In the genomic region with DNA sequence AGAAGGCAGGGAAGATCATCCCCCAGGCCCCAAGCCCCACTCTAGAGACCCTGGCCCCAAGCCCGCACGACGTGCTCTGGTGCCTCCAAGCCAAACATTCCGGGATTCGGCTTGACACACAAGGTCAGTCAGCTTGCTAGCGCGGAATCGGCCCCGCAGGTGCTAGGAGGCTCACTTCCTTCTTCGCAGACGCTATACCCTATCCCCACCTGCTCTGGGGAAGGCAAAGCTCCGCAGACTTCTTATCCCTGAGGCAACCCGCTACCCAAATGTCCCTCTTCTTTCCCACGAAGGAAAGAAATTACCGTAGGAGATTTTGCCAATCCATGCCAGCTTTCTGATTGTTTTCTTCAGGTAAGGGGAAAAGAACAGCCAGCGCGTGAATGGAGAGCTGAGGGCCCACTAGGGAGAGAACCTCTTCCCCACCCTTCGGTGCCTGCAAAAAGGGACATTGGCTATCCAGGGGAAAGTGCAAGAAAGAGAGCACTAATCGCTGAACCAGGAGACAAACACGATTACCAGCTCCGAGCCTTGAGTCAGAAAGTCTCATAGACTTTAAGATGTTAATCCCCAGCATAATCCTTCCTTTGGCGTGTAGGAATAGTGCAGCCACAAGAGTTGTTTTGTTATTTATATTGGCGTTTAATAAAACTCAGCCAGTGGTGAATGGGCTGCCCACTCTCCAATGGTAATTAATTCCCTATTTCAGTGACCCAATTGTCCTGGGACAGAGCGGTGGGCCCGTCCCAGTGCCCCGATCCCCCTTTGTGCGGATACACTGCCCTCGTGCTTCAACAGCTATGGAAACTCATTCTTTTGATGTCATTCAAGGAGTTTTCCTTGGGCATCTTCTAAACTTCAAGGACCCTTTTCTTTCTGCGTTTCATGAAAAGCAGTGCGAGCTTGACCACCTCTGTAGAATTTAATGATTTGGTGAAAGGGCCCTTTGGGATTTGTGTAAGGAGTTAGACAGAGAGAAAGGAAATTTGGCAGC, we compare ENCODE assay signal across 12 cellular contexts. TPM values are rescaled to one million over a fixed set of nuclear protein-coding genes. Genes with fewer than 3 reads are reported as not detected.
DNase-seq lines count a peak whose midpoint lies in the region; ATAC-seq and TF ChIP-seq lines count a peak whose summit lies in the region.
"Had no signal": no experiment of that assay in that cellular context is flagged by ENCODE, and none has a peak within 500 bp of the region (broad histone marks: within the 10 kb centered on the region; RNA-seq: fewer than 3 reads in every experiment).

No MANE protein-coding gene starts in this region.

- ATAC-seq in activated CD4-positive, alpha-beta T cell treated with anti-CD3 and anti-CD28 coated beads for 36 hours = no peak
- ATAC-seq: HCT116 had no signal

- H3K27me3 Mint-ChIP-seq in activated CD4-positive, alpha-beta T cell treated with anti-CD3 and anti-CD28 coated beads for 36 hours = peaks cover 67% of the 10 kb centered on the region
- H3K27me3 Mint-ChIP-seq in endodermal cell (ENCODE audit: insufficient read depth) = peaks cover 92% of the 10 kb centered on the region

- peaks cover 99% of the 10 kb centered on the region for H3K27me3 ChIP-seq in HUES48 (ENCODE audit: control insufficient read depth, insufficient read depth, low read length)
- peaks cover 97% of the 10 kb centered on the region for H3K27me3 ChIP-seq in endodermal cell (ENCODE audit: control insufficient read depth, insufficient read depth, low read length, poor library complexity, severe bottlenecking)

- H3K9me3 Mint-ChIP-seq in activated CD4-positive, alpha-beta T cell treated with anti-CD3 and anti-CD28 coated beads for 36 hours (ENCODE audit: low read depth) = no peaks in the 10 kb centered on the region
- H3K9me3 Mint-ChIP-seq in endodermal cell = no peaks in the 10 kb centered on the region
- H3K9me3 Mint-ChIP-seq: dendritic cell treated with granulocyte-macrophage colony-stimulating factor and Interleukin-4, amounts not matched to agents 40 ng/mL and 50 ng/mL, for 4 days had no signal

- peaks cover 38% of the 10 kb centered on the region for H3K4me1 Mint-ChIP-seq in activated CD4-positive, alpha-beta T cell treated with anti-CD3 and anti-CD28 coated beads for 36 hours
- peaks cover 30% of the 10 kb centered on the region for H3K4me1 Mint-ChIP-seq in endodermal cell

- H3K9me3 ChIP-seq in HUES48 (ENCODE audit: control insufficient read depth, insufficient read depth, low read length) (no peaks in the 10 kb centered on the region), endodermal cell (ENCODE audit: control insufficient read depth, low read length) (no peaks in the 10 kb centered on the region)

- H3K4me1 ChIP-seq in HUES48 (ENCODE audit: control insufficient read depth, insufficient read depth, low read length) (peaks cover 33% of the 10 kb centered on the region), endodermal cell (ENCODE audit: control insufficient read depth, insufficient read depth, low read length) (no peaks in the 10 kb centered on the region)
- H3K4me1 ChIP-seq: parathyroid adenoma had no signal

- peak; percentile 13 for DNase-seq in activated CD4-positive, alpha-beta T cell treated with anti-CD3 and anti-CD28 coated beads for 36 hours
- no peak for DNase-seq in activated CD4-positive, alpha-beta T cell treated with anti-CD3 and anti-CD28 coated beads, Interleukin-2, amount 50 U/mL, for 1 hour
- DNase-seq in endodermal cell (peak; percentile 74), retinal pigment epithelial cell (ENCODE audit: low read depth) (peak; percentile 78), 8988T (no peak), AG20443 (ENCODE audit: low spot score) (no peak), CD1c-positive myeloid dendritic cell (ENCODE audit: extremely low spot score) (no peak)

- POLR2A ChIA-PET in activated CD4-positive, alpha-beta T cell treated with anti-CD3 and anti-CD28 coated beads for 36 hours (lab: Charles Lee) = interaction anchor here (0.6 to 1.8 kb wide), 2 partner anchors 11 to 19 kb away, joined by 3 to 5 read pairs; no protein-coding TSS in a partner anchor

- peak overlapping the region; percentile 53 for H3K4me3 ChIP-seq in HUES48 (ENCODE audit: low read depth, low read length)
- peak overlapping the region; percentile 64 for H3K4me3 ChIP-seq in endodermal cell (ENCODE audit: low read length)
- no peak overlapping the region for H3K4me3 ChIP-seq in retinal pigment epithelial cell (ENCODE audit: low read length)

- H3K36me3 Mint-ChIP-seq in activated CD4-positive, alpha-beta T cell treated with anti-CD3 and anti-CD28 coated beads for 36 hours (ENCODE audit: low read depth) = no peaks in the 10 kb centered on the region
- H3K36me3 Mint-ChIP-seq in endodermal cell (ENCODE audit: low read depth) = no peaks in the 10 kb centered on the region

- H3K27ac ChIP-seq in HUES48 (ENCODE audit: low read depth, low read length) = no peak overlapping the region
- H3K27ac ChIP-seq in endodermal cell (ENCODE audit: low read depth, low read length) = no peak overlapping the region
- H3K27ac ChIP-seq: parathyroid adenoma had no signal

- TF ChIP-seq CTCF in endodermal cell (conservative IDR thresholded peaks at IDR 0.05) (no peak), retinal pigment epithelial cell (conservative IDR thresholded peaks at IDR 0.05; ENCODE audit: low read depth, low read length) (no peak)

- no peak overlapping the region for H3K27ac Mint-ChIP-seq in activated CD4-positive, alpha-beta T cell treated with anti-CD3 and anti-CD28 coated beads for 36 hours
- no peak overlapping the region for H3K27ac Mint-ChIP-seq in endodermal cell
- H3K27ac Mint-ChIP-seq: dendritic cell treated with granulocyte-macrophage colony-stimulating factor and Interleukin-4, amounts not matched to agents 40 ng/mL and 50 ng/mL, for 4 days had no signal

- WGBS in endodermal cell (ENCODE audit: insufficient coverage in 1 of 2, insufficient read length in 1 of 2), 2 experiments = 1 to 3% methylated on average over 12 to 30 of the region's 30 CpGs

- peak overlapping the region; percentile 32 for H3K4me3 Mint-ChIP-seq in activated CD4-positive, alpha-beta T cell treated with anti-CD3 and anti-CD28 coated beads for 36 hours
- H3K4me3 Mint-ChIP-seq in endodermal cell = peak overlapping the region; percentile 48
- H3K4me3 Mint-ChIP-seq: dendritic cell treated with granulocyte-macrophage colony-stimulating factor and Interleukin-4, amounts not matched to agents 40 ng/mL and 50 ng/mL, for 4 days had no signal

- CTCF ChIA-PET in activated CD4-positive, alpha-beta T cell treated with anti-CD3 and anti-CD28 coated beads for 36 hours (lab: Charles Lee) = interaction anchor here (0.5 to 4.4 kb wide), 4 partner anchors 10 to 192 kb away, joined by 3 to 34 read pairs (median 16); no protein-coding TSS in a partner anchor

- intact Hi-C loops in activated CD4-positive, alpha-beta T cell treated with anti-CD3 and anti-CD28 coated beads for 36 hours (cut with DNase I, micrococcal nuclease) = loop anchor here (2.0 to 5.0 kb wide), 10 partner anchors 13 to 1899 kb away; a partner anchor contains a TSS

- H3K36me3 ChIP-seq in HUES48 (ENCODE audit: control insufficient read depth, insufficient read depth, low read length) = no peaks in the 10 kb centered on the region
- H3K36me3 ChIP-seq in endodermal cell (ENCODE audit: control insufficient read depth, insufficient read depth, low read length) = no peaks in the 10 kb centered on the region

- H3K9ac ChIP-seq in HUES48 (ENCODE audit: low read depth, low read length) (no peak overlapping the region), endodermal cell (ENCODE audit: extremely low read depth, low read length, poor library complexity, severe bottlenecking) (no peak overlapping the region)
- H3K9ac ChIP-seq: parathyroid adenoma had no signal

RNA-seq across cellular contexts. Expression of a gene that starts 5.4 kb away (rescaled TPM):
- under 1 TPM in 1 of 2 experiments, not detected in 1; 0.11 TPM for total RNA-seq in activated CD4-positive, alpha-beta T cell treated with anti-CD3 and anti-CD28 coated beads for 36 hours
- under 1 TPM in 1 of 2 donors, not detected in 1; 0.11 TPM for total RNA-seq in endodermal cell
- polyA plus RNA-seq in endodermal cell (2013, experiment 1 of 2) = 9.4 TPM
- polyA plus RNA-seq in endodermal cell (2013, experiment 2 of 2) = 7.2 TPM
- polyA plus RNA-seq: AG04450 had no signal

Comparison
In these comparisons a context has a peak if more than half of its experiments do, and no peak if none do; other contexts are left out.
1. DNase-seq: peak in activated CD4-positive, alpha-beta T cell treated with anti-CD3 and anti-CD28 coated beads for 36 hours (single experiment), endodermal cell (single experiment) and retinal pigment epithelial cell (single experiment); none in activated CD4-positive, alpha-beta T cell treated with anti-CD3 and anti-CD28 coated beads, Interleukin-2, amount 50 U/mL, for 1 hour (single experiment), 8988T (single experiment), AG20443 (single experiment) and CD1c-positive myeloid dendritic cell (single experiment).